ENCODE assay signal across 8 cellular contexts in genomic region chr4:37389967-37390580, GRCh38.
DNase-seq lines count a peak whose midpoint lies in the region; ATAC-seq and TF ChIP-seq lines count a peak whose summit lies in the region.

No MANE protein-coding gene starts in this region.

- H3K4me3 ChIP-seq in foreskin fibroblast (ENCODE audit: low read depth in 1 of 2, low read length in 2 of 2) (no peak overlapping the region), retinal pigment epithelial cell (ENCODE audit: low read length) (no peak overlapping the region)

- DNase-seq in Ammon's horn (ENCODE audit: low spot score) = peak; percentile 69
- DNase-seq in NAMALWA (ENCODE audit: low spot score) = peak; percentile 77
- peak; percentile 59 for DNase-seq in SW480 (ENCODE audit: low spot score)
- peak in 1 of 2 donors; percentile 22 for DNase-seq in foreskin fibroblast
- no peak for DNase-seq in retinal pigment epithelial cell (ENCODE audit: low read depth)
- no peak for DNase-seq in DMS79 (lab: John Stamatoyannopoulos, UW)

- peak; percentile 62 for TF ChIP-seq CTCF in GM12873 (IDR thresholded peaks at IDR 0.05; ENCODE audit: insufficient read depth, low read depth, low read length, missing control alignments)
- TF ChIP-seq CTCF in foreskin fibroblast (IDR thresholded peaks at IDR 0.05; ENCODE audit: low read depth, low read length) = peak; percentile 60
- TF ChIP-seq CTCF in retinal pigment epithelial cell (conservative IDR thresholded peaks at IDR 0.05; ENCODE audit: low read depth, low read length) = peak; percentile 78

- ATAC-seq in HG02610 (IDR thresholded peaks at IDR 0.05; ENCODE audit: unreplicated experiment) = peak; percentile 65

Comparison
In these comparisons a context has a peak if more than half of its experiments do, and no peak if none do; other contexts are left out.
1. DNase-seq: peak in Ammon's horn (single experiment), NAMALWA (single experiment) and SW480 (single experiment); none in retinal pigment epithelial cell (single experiment) and DMS79 (single experiment).
2. Peak in every context shown above with its lines, with median percentiles within 50 percentile points of each other: CTCF ChIP-seq.